In genomic region chr14:81341405-81342180, GRCh38 we compare ENCODE assay signal across 1 cellular context.
TF ChIP-seq lines count a peak whose summit lies in the region.

No MANE protein-coding gene starts in this region.

TF ChIP-seq in H1, 55 proteins besides CTCF, POLR2A, EP300 and RAD21:
- no peak for TF ChIP-seq CTBP2 (IDR thresholded peaks at IDR 0.05; ENCODE audit: borderline replicate concordance, insufficient read depth, insufficient read length, low read length)
- no peak for TF ChIP-seq POLR2AphosphoS5 (IDR thresholded peaks at IDR 0.05; ENCODE audit: low read depth, low read length)
- TF ChIP-seq RXRA (IDR thresholded peaks at IDR 0.05; ENCODE audit: insufficient read depth, low read depth, low read length) = no peak
- no peak for TF ChIP-seq JUN (IDR thresholded peaks at IDR 0.05; ENCODE audit: low read depth, low read length)
- no peak for TF ChIP-seq SP4 (IDR thresholded peaks at IDR 0.05; ENCODE audit: low read length)
- TF ChIP-seq POU5F1 (IDR thresholded peaks at IDR 0.05; ENCODE audit: low read depth, low read length) = no peak
- TF ChIP-seq ZNF274 (IDR thresholded peaks at IDR 0.05; ENCODE audit: borderline replicate concordance, extremely low read depth, low read length) = no peak
- no peak for TF ChIP-seq TAF1 (IDR thresholded peaks at IDR 0.05; ENCODE audit: low read depth, low read length)
- no peak for TF ChIP-seq KDM1A (IDR thresholded peaks at IDR 0.05; ENCODE audit: borderline replicate concordance, low read length)
- no peak for TF ChIP-seq EGR1 (IDR thresholded peaks at IDR 0.05; ENCODE audit: borderline replicate concordance, low read depth, low read length)
TF ChIP-seq in H1: peak in this region for 0.
